ENCODE assay signal across 17 cellular contexts in genomic region chr19:49718511-49718910, GRCh38. TPM values are rescaled to one million over a fixed set of nuclear protein-coding genes. Genes with fewer than 3 reads are reported as not detected.
DNase-seq lines count a peak whose midpoint lies in the region; ATAC-seq, FAIRE-seq and TF ChIP-seq lines count a peak whose summit lies in the region.
"Had no signal": no experiment of that assay in that cellular context is flagged by ENCODE, and none has a peak within 500 bp of the region (broad histone marks: within the 10 kb centered on the region; RNA-seq: fewer than 3 reads in every experiment).

No MANE protein-coding gene starts in this region.

- WGBS in adrenal gland, 4 donors: 89 to 97% (median 91%) methylated on average over 8 of the region's 8 CpGs

- H3K4me3 ChIP-seq in adrenal gland (no peak overlapping the region), kidney (ENCODE audit: low read length in 2 of 2) (no peak overlapping the region)

- H3K27ac ChIP-seq in adrenal gland (no peak overlapping the region), kidney (ENCODE audit: low read depth in 2 of 2, low read length in 2 of 2) (no peak overlapping the region)
- H3K27ac ChIP-seq: WERI-Rb-1 had no signal

- no peaks in the 10 kb centered on the region for H3K27me3 ChIP-seq in adrenal gland
- H3K27me3 ChIP-seq: SJCRH30 had no signal

- H3K36me3 ChIP-seq in adrenal gland (replicated peaks in 1 of 2) (no peaks in the 10 kb centered on the region), kidney (ENCODE audit: control insufficient read depth in 1 of 2, insufficient read depth in 2 of 2, low read length in 2 of 2) (no peaks in the 10 kb centered on the region)
- H3K36me3 ChIP-seq: SJCRH30 had no signal

- H3K9ac ChIP-seq in kidney (ENCODE audit: low read length in 2 of 2): no peak overlapping the region

- H3K36me3 Mint-ChIP-seq in activated T-cell treated with anti-CD3 and anti-CD28 coated beads, Interleukin-2, amount 50 U/mL, for 4 hours (ENCODE audit: insufficient read depth): peaks cover 3% of the 10 kb centered on the region
- no peaks in the 10 kb centered on the region for H3K36me3 Mint-ChIP-seq in activated naive CD8-positive, alpha-beta T cell treated with anti-CD3 and anti-CD28 coated beads, Interleukin-2, amount 10 ng/mL, durations not matched to agents 7 days and 5 days

- no peak for FAIRE-seq in kidney (lab: Jason Lieb, UNC)

- no peaks in the 10 kb centered on the region for H3K9me3 Mint-ChIP-seq in activated T-cell treated with anti-CD3 and anti-CD28 coated beads, Interleukin-2, amount 50 U/mL, for 4 hours
- no peaks in the 10 kb centered on the region for H3K9me3 Mint-ChIP-seq in activated naive CD8-positive, alpha-beta T cell treated with anti-CD3 and anti-CD28 coated beads, Interleukin-2, amount 10 ng/mL, durations not matched to agents 7 days and 5 days

- intact Hi-C loops in adrenal gland (cut with DNase I) (no loop called here), kidney (cut with DNase I) (no loop called here)

- ATAC-seq in activated T-cell treated with anti-CD3 and anti-CD28 coated beads, Interleukin-2, amount 50 U/mL, for 4 hours: no peak
- ATAC-seq in activated naive CD8-positive, alpha-beta T cell treated with anti-CD3 and anti-CD28 coated beads, Interleukin-2, amount 10 ng/mL, durations not matched to agents 7 days and 5 days (ENCODE audit: low read depth): no peak

- peaks cover 6% of the 10 kb centered on the region for H3K4me1 Mint-ChIP-seq in activated T-cell treated with anti-CD3 and anti-CD28 coated beads, Interleukin-2, amount 50 U/mL, for 4 hours (ENCODE audit: low read depth)
- H3K4me1 Mint-ChIP-seq in activated naive CD8-positive, alpha-beta T cell treated with anti-CD3 and anti-CD28 coated beads, Interleukin-2, amount 10 ng/mL, durations not matched to agents 7 days and 5 days: peaks cover 8% of the 10 kb centered on the region

- H3K4me1 ChIP-seq in adrenal gland (replicated peaks in 1 of 2) (no peaks in the 10 kb centered on the region), kidney (ENCODE audit: control insufficient read depth in 1 of 2, insufficient read depth in 1 of 2, low read depth in 1 of 2, low read length in 2 of 2) (no peaks in the 10 kb centered on the region)

- no peak for TF ChIP-seq CTCF in adrenal gland (IDR thresholded peaks at IDR 0.05)
- TF ChIP-seq CTCF in kidney (IDR thresholded peaks at IDR 0.05; ENCODE audit: borderline replicate concordance, extremely low read depth, insufficient read depth): no peak

- H3K9me3 ChIP-seq in adrenal gland (replicated peaks in 1 of 3) (no peaks in the 10 kb centered on the region), kidney (ENCODE audit: control insufficient read depth in 1 of 2, low read length in 2 of 2) (no peaks in the 10 kb centered on the region)
- H3K9me3 ChIP-seq: SJCRH30 had no signal

- peak overlapping the region; percentile 90 for H3K4me3 Mint-ChIP-seq in activated T-cell treated with anti-CD3 and anti-CD28 coated beads, Interleukin-2, amount 50 U/mL, for 4 hours
- peak overlapping the region; percentile 35 for H3K4me3 Mint-ChIP-seq in activated naive CD8-positive, alpha-beta T cell treated with anti-CD3 and anti-CD28 coated beads, Interleukin-2, amount 10 ng/mL, durations not matched to agents 7 days and 5 days

- POLR2A ChIA-PET in activated naive CD8-positive, alpha-beta T cell treated with anti-CD3 and anti-CD28 coated beads, Interleukin-2, amount 10 ng/mL, durations not matched to agents 7 days and 5 days (lab: Charles Lee): interaction anchor here (1.6 to 2.2 kb wide), 2 partner anchors 42 to 129 kb away, joined by 4 to 5 read pairs; partner anchors contain the start of gene PRMT1

- H3K27me3 Mint-ChIP-seq in activated T-cell treated with anti-CD3 and anti-CD28 coated beads, Interleukin-2, amount 50 U/mL, for 4 hours (ENCODE audit: low read depth): no peaks in the 10 kb centered on the region
- H3K27me3 Mint-ChIP-seq in activated naive CD8-positive, alpha-beta T cell treated with anti-CD3 and anti-CD28 coated beads, Interleukin-2, amount 10 ng/mL, durations not matched to agents 7 days and 5 days: no peaks in the 10 kb centered on the region

- no peak for TF ChIP-seq POLR2A in adrenal gland (IDR thresholded peaks at IDR 0.05)

- DNase-seq in activated T-cell treated with anti-CD3 and anti-CD28 coated beads, Interleukin-2, amount 50 U/mL, for 4 hours: no peak
- no peak for DNase-seq in activated T-cell treated with anti-CD3 and anti-CD28 coated beads, Interleukin-2, amount 50 U/mL, for 1 hour
- no peak for DNase-seq in activated naive CD8-positive, alpha-beta T cell treated with anti-CD3 and anti-CD28 coated beads, Interleukin-2, amount 10 ng/mL, durations not matched to agents 7 days and 5 days
- peak; percentile 18 for DNase-seq in foreskin melanocyte
- DNase-seq in smooth muscle cell of the brain vasculature (ENCODE audit: low read depth, low spot score): peak; percentile 40
- no peak for DNase-seq in adrenal gland
- DNase-seq in middle frontal gyrus (ENCODE audit: extremely low spot score, low spot score): no peak
- no peak for DNase-seq in kidney
- DNase-seq: DMS79 treated with DMSO at 0.1 percent for 48 hours, H9, midbrain, NCI-H146, NCI-H774, right cardiac atrium, SJCRH30, WERI-Rb-1 had no signal

- peak overlapping the region; percentile 54 for H3K27ac Mint-ChIP-seq in activated naive CD8-positive, alpha-beta T cell treated with anti-CD3 and anti-CD28 coated beads, Interleukin-2, amount 10 ng/mL, durations not matched to agents 7 days and 5 days

RNA-seq across cellular contexts. Expression of gene CPT1C, which starts 27.6 kb away (rescaled TPM):
- 1 to 10 TPM in 1 of 3 donors, under 1 TPM in 2; 0.60 to 1.2 (median 0.95) TPM for total RNA-seq in activated T-cell treated with anti-CD3 and anti-CD28 coated beads, Interleukin-2, amount 50 U/mL, for 4 hours
- total RNA-seq in activated naive CD8-positive, alpha-beta T cell treated with anti-CD3 and anti-CD28 coated beads, Interleukin-2, amount 10 ng/mL, durations not matched to agents 7 days and 5 days: 1 to 10 TPM; 2.1 to 4.1 TPM
- total RNA-seq in adrenal gland (1 to 10 TPM in 7 of 8 donors, not detected in 1; 2.4 to 9.4 (median 5.9) TPM), kidney (6.0 TPM)
- polyA plus RNA-seq in adrenal gland (10 to 100 TPM in 2 of 3 donors, 1 to 10 TPM in 1; 5.8 to 55.7 (median 14.1) TPM), kidney (ENCODE audit: insufficient read depth, low read depth, low replicate concordance) (2.6 TPM)

RNA-seq across cellular contexts. Expression of gene ADM5, which starts 29.1 kb away (rescaled TPM):
- total RNA-seq in activated T-cell treated with anti-CD3 and anti-CD28 coated beads, Interleukin-2, amount 50 U/mL, for 4 hours: 10 to 100 TPM; 16.3 to 20.8 (median 17.2) TPM
- 1 to 10 TPM; 4.1 to 4.3 TPM for total RNA-seq in activated naive CD8-positive, alpha-beta T cell treated with anti-CD3 and anti-CD28 coated beads, Interleukin-2, amount 10 ng/mL, durations not matched to agents 7 days and 5 days
- 1 to 10 TPM in 1 of 8 donors, under 1 TPM in 7; 0.18 to 1.2 (median 0.50) TPM for total RNA-seq in adrenal gland
- 1 to 10 TPM in 2 of 3 donors, not detected in 1; 1.9 to 2.0 TPM for polyA plus RNA-seq in adrenal gland
- total RNA-seq in kidney: 2.1 TPM
- 0.60 TPM for polyA plus RNA-seq in kidney (ENCODE audit: insufficient read depth, low read depth, low replicate concordance)

RNA-seq across cellular contexts. Expression of gene PRMT1, which starts 41.4 kb away (rescaled TPM):
- 100 to 1,000 TPM; 692 to 815 (median 725) TPM for total RNA-seq in activated T-cell treated with anti-CD3 and anti-CD28 coated beads, Interleukin-2, amount 50 U/mL, for 4 hours
- total RNA-seq in activated naive CD8-positive, alpha-beta T cell treated with anti-CD3 and anti-CD28 coated beads, Interleukin-2, amount 10 ng/mL, durations not matched to agents 7 days and 5 days: 100 to 1,000 TPM; 118 to 123 TPM
- 100 to 1,000 TPM in 7 of 8 donors, 10 to 100 TPM in 1; 80.4 to 262 (median 159) TPM for total RNA-seq in adrenal gland
- 100 to 1,000 TPM; 158 to 198 (median 179) TPM for polyA plus RNA-seq in adrenal gland
- total RNA-seq in kidney: 119 TPM
- polyA plus RNA-seq in kidney (ENCODE audit: insufficient read depth, low read depth, low replicate concordance): 131 TPM

RNA-seq across cellular contexts. Expression of gene TSKS, which starts 44.6 kb away (rescaled TPM):
- 1 to 10 TPM in 1 of 3 donors, under 1 TPM in 1, not detected in 1; 0.40 to 1.2 TPM for total RNA-seq in activated T-cell treated with anti-CD3 and anti-CD28 coated beads, Interleukin-2, amount 50 U/mL, for 4 hours
- 1 to 10 TPM; 2.0 to 2.4 TPM for total RNA-seq in activated naive CD8-positive, alpha-beta T cell treated with anti-CD3 and anti-CD28 coated beads, Interleukin-2, amount 10 ng/mL, durations not matched to agents 7 days and 5 days
- total RNA-seq in adrenal gland (under 1 TPM in 4 of 8 donors, not detected in 4; 0.14 to 0.47 (median 0.35) TPM), kidney (0.50 TPM)
- polyA plus RNA-seq in adrenal gland (1 to 10 TPM in 1 of 3 donors, under 1 TPM in 1, not detected in 1; 0.94 to 1.7 TPM), kidney (ENCODE audit: insufficient read depth, low read depth, low replicate concordance) (0.47 TPM)
- total RNA-seq: SJCRH30 had no signal
- polyA plus RNA-seq: AG04450 had no signal

RNA-seq across cellular contexts. Expression of gene AP2A1, which starts 48.3 kb away (rescaled TPM):
- total RNA-seq in activated T-cell treated with anti-CD3 and anti-CD28 coated beads, Interleukin-2, amount 50 U/mL, for 4 hours: 10 to 100 TPM; 63.6 to 73.6 (median 71.5) TPM
- total RNA-seq in activated naive CD8-positive, alpha-beta T cell treated with anti-CD3 and anti-CD28 coated beads, Interleukin-2, amount 10 ng/mL, durations not matched to agents 7 days and 5 days: 10 to 100 TPM; 81.6 to 87.7 TPM
- total RNA-seq in adrenal gland (100 to 1,000 TPM; 199 to 455 (median 265) TPM), kidney (70.0 TPM)
- polyA plus RNA-seq in adrenal gland (100 to 1,000 TPM in 1 of 3 donors, 10 to 100 TPM in 2; 71.5 to 131 (median 90.3) TPM), kidney (ENCODE audit: insufficient read depth, low read depth, low replicate concordance) (32.0 TPM)

Comparison
In these comparisons a context has a peak if more than half of its experiments do, and no peak if none do; other contexts are left out.
1. DNase-seq: peak in foreskin melanocyte (single experiment) and smooth muscle cell of the brain vasculature (single experiment); none in activated T-cell treated with anti-CD3 and anti-CD28 coated beads, Interleukin-2, amount 50 U/mL, for 4 hours (single experiment), activated T-cell treated with anti-CD3 and anti-CD28 coated beads, Interleukin-2, amount 50 U/mL, for 1 hour (single experiment), activated naive CD8-positive, alpha-beta T cell treated with anti-CD3 and anti-CD28 coated beads, Interleukin-2, amount 10 ng/mL, durations not matched to agents 7 days and 5 days (single experiment), adrenal gland (0 of 7), middle frontal gyrus (single experiment) and kidney (single experiment).